25 cellular contexts compared by ENCODE assay signal in genomic region chr22:20256562-20257473, GRCh38. TPM values are rescaled to one million over a fixed set of nuclear protein-coding genes. Genes with fewer than 3 reads are reported as not detected.
DNase-seq lines count a peak whose midpoint lies in the region; ATAC-seq and TF ChIP-seq lines count a peak whose summit lies in the region.
"Had no signal": no experiment of that assay in that cellular context is flagged by ENCODE, and none has a peak within 500 bp of the region (broad histone marks: within the 10 kb centered on the region; RNA-seq: fewer than 3 reads in every experiment).

No MANE protein-coding gene starts in this region.

- no peak overlapping the region for H3K4ac ChIP-seq in H9 (ENCODE audit: low read depth, low read length)

- H3K36me3 Mint-ChIP-seq in brain: no peaks in the 10 kb centered on the region
- no peaks in the 10 kb centered on the region for H3K36me3 Mint-ChIP-seq in neural crest cell (ENCODE audit: low read depth)
- no peaks in the 10 kb centered on the region; a peak in 1 of 7 replicates for H3K36me3 Mint-ChIP-seq in H9 (ENCODE audit: insufficient read depth in 1 of 3, low read depth in 3 of 3)
- H3K36me3 Mint-ChIP-seq: CD14-positive monocyte; CD8-positive, alpha-beta memory T cell; T-cell had no signal

- H3K4me3 Mint-ChIP-seq in brain: no peak overlapping the region
- no peak overlapping the region for H3K4me3 Mint-ChIP-seq in neural crest cell
- no peak overlapping the region for H3K4me3 Mint-ChIP-seq in H9
- H3K4me3 Mint-ChIP-seq: CD14-positive monocyte; CD8-positive, alpha-beta memory T cell; HFFc6; T-cell had no signal

- no peak overlapping the region for H3K14ac ChIP-seq in H9 (ENCODE audit: insufficient read depth, low read length)

- H3T11ph ChIP-seq in H9 (ENCODE audit: low read length): no peak overlapping the region

- no CpG with 5 or more reads among the region's 18 CpGs for WGBS in H9 (ENCODE audit: extremely low coverage, insufficient read length, low lambda C conversion rate)

- H2BK20ac ChIP-seq in H9 (ENCODE audit: low read depth, low read length, poor library complexity, severe bottlenecking): no peak overlapping the region

- H3K4me1 ChIP-seq in BE2C (peaks cover 22% of the 10 kb centered on the region), H9 (ENCODE audit: insufficient read depth, low read length) (no peaks in the 10 kb centered on the region; the same call in 1 of the 2 replicates), vagina (no peaks in the 10 kb centered on the region)

- TF ChIP-seq CTCF in BE2C (IDR thresholded peaks at IDR 0.05; ENCODE audit: low read depth, low read length) (no peak), brain (conservative IDR thresholded peaks at IDR 0.05) (no peak), neural crest cell (conservative IDR thresholded peaks at IDR 0.05) (no peak), H9 (conservative IDR thresholded peaks at IDR 0.05) (no peak), vagina (IDR thresholded peaks at IDR 0.05) (no peak)

- intact Hi-C loops in vagina (cut with DNase I): no loop called here

- H2AK5ac ChIP-seq in H9 (ENCODE audit: insufficient read length, low read length): no peak overlapping the region

- H3K36me3 ChIP-seq in BE2C (no peaks in the 10 kb centered on the region), vagina (no peaks in the 10 kb centered on the region)
- H3K36me3 ChIP-seq: MG63 had no signal

- no peak overlapping the region for H2BK120ac ChIP-seq in H9 (ENCODE audit: low read depth, low read length, poor library complexity, severe bottlenecking)

- no peak overlapping the region for H4K8ac ChIP-seq in H9 (replicated peaks; ENCODE audit: insufficient read length, low read depth, low read length)

- no peaks in the 10 kb centered on the region for H3K23me2 ChIP-seq in H9 (ENCODE audit: insufficient read length, low read depth, low read length, poor library complexity, severe bottlenecking)

- no peak overlapping the region for H2BK5ac ChIP-seq in H9 (ENCODE audit: insufficient read length, low read length)

- H4K5ac ChIP-seq in H9 (ENCODE audit: insufficient read length, low read depth, low read length): no peak overlapping the region

- no peak overlapping the region for H3K23ac ChIP-seq in H9 (ENCODE audit: insufficient read length, low read depth, low read length)

- peak overlapping the region in 4 of 5 experiments; percentile 35 to 84 (median 76) for H3K27ac Mint-ChIP-seq in brain
- peak overlapping the region; percentile 62 for H3K27ac Mint-ChIP-seq in neural crest cell (ENCODE audit: unreplicated experiment)
- no peak overlapping the region for H3K27ac Mint-ChIP-seq in H9
- H3K27ac Mint-ChIP-seq: CD14-positive monocyte, HFFc6, T-cell had no signal

- H3K4me2 ChIP-seq in H9 (ENCODE audit: insufficient read depth, insufficient read length, low read length): no peak overlapping the region

- H3K27me3 Mint-ChIP-seq in brain (no peaks in the 10 kb centered on the region), neural crest cell (ENCODE audit: low read depth) (no peaks in the 10 kb centered on the region), H9 (ENCODE audit: low read depth) (no peaks in the 10 kb centered on the region)
- H3K27me3 Mint-ChIP-seq: T-cell had no signal

- no peak overlapping the region for H2BK15ac ChIP-seq in H9 (ENCODE audit: low read depth, low read length)

- TF ChIP-seq POLR2A in vagina (IDR thresholded peaks at IDR 0.05): no peak

- H4K91ac ChIP-seq in H9 (ENCODE audit: insufficient read length, low read depth, low read length): no peak overlapping the region

- in situ Hi-C loops in G401 (cut with HindIII; ENCODE audit: low sequenced_read_pairs): no loop called here

- no peaks in the 10 kb centered on the region for H3K79me1 ChIP-seq in H9 (ENCODE audit: insufficient read depth, low read depth, low read length, poor library complexity, severe bottlenecking)

- H3K4me3 ChIP-seq in BE2C (ENCODE audit: low read depth, low read length): no peak overlapping the region
- no peak overlapping the region for H3K4me3 ChIP-seq in vagina
- H3K4me3 ChIP-seq: MG63 had no signal

- H3K27ac ChIP-seq in H9 (ENCODE audit: insufficient read length, low read depth, low read length) (no peak overlapping the region), vagina (no peak overlapping the region)

- no peak overlapping the region for H2AFZ ChIP-seq in H9 (ENCODE audit: low read length)

- no peak overlapping the region for H3K9ac ChIP-seq in H9 (ENCODE audit: extremely low read depth, insufficient read length, low read length)

- H2BK12ac ChIP-seq in H9 (ENCODE audit: insufficient read length, low read depth, low read length): no peak overlapping the region

- H3K4me1 Mint-ChIP-seq in brain: peaks cover 33% of the 10 kb centered on the region
- peaks cover 6% of the 10 kb centered on the region for H3K4me1 Mint-ChIP-seq in neural crest cell
- H3K4me1 Mint-ChIP-seq in H9: peaks cover 0 to 8% of the 10 kb centered on the region in 2 experiments; a peak in 1 of 4 replicates

- no peak overlapping the region for H3K18ac ChIP-seq in H9 (ENCODE audit: insufficient read length, low read depth, low read length)

- no peak overlapping the region for H3K56ac ChIP-seq in H9 (ENCODE audit: insufficient read length, low read depth, low read length)

- ATAC-seq in GM21528 (IDR thresholded peaks at IDR 0.05; ENCODE audit: low FRiP score, unreplicated experiment) (no peak), GM18858 (IDR thresholded peaks at IDR 0.05; ENCODE audit: unreplicated experiment) (no peak)
- ATAC-seq: PC-3, T-cell had no signal

- no peaks in the 10 kb centered on the region; the same call in 1 of the 2 replicates for H3K79me2 ChIP-seq in H9 (ENCODE audit: insufficient read depth, low read length)

- no peaks in the 10 kb centered on the region for H4K20me1 ChIP-seq in H9 (ENCODE audit: control insufficient read depth, insufficient read depth, insufficient read length)

- H3K9me3 Mint-ChIP-seq in brain: no peaks in the 10 kb centered on the region
- H3K9me3 Mint-ChIP-seq in neural crest cell: no peaks in the 10 kb centered on the region
- H3K9me3 Mint-ChIP-seq in H9: no peaks in the 10 kb centered on the region
- H3K9me3 Mint-ChIP-seq: CD14-positive monocyte; CD8-positive, alpha-beta memory T cell; HFFc6; T-cell had no signal

- DNase-seq in BE2C (peak; percentile 67), G401 (ENCODE audit: low spot score) (peak; percentile 46), neural crest cell (ENCODE audit: low read depth, low spot score) (no peak), H9 (no peak), vagina (ENCODE audit: extremely low spot score in 2 of 2) (no peak)
- DNase-seq: AML-193; CD8-positive, alpha-beta memory T cell; DMS153; DND-41; HFFc6; KG1; MG63; NCI-H1105 treated with DMSO at 0.1 percent for 48 hours; NCI-H146; NCI-H1930; NCI-H2107; NCI-H524 treated with DMSO at 0.1 percent for 48 hours; NCI-H774; NK-92 treated with Interleukin-12 subunit alpha and Interleukin-12 subunit beta, amount 100 ng/mL, for 24 hours; PC-3; T-cell had no signal

- H3K9me3 ChIP-seq in BE2C (no peaks in the 10 kb centered on the region), H9 (ENCODE audit: control insufficient read depth, low read depth, low read length) (no peaks in the 10 kb centered on the region), vagina (no peaks in the 10 kb centered on the region)
- H3K9me3 ChIP-seq: MG63 had no signal

- H3K27me3 ChIP-seq in BE2C (no peaks in the 10 kb centered on the region), H9 (ENCODE audit: insufficient read depth, low read length) (no peaks in the 10 kb centered on the region), vagina (no peaks in the 10 kb centered on the region)
- H3K27me3 ChIP-seq: MG63 had no signal

RNA-seq across cellular contexts. Expression of gene RTN4R, which starts 11.3 kb away (rescaled TPM):
- 68.7 TPM for polyA plus RNA-seq in BE2C (2012; ENCODE audit: insufficient read depth, insufficient read length, low read depth)
- 39.2 and 50.4 TPM in 2 replicates for total RNA-seq in G401 (2014; rRNA removed; shearing (Covaris generic))
- polyA plus RNA-seq in brain (ENCODE audit: insufficient read depth, low read depth, low replicate concordance): 21.3 TPM
- total RNA-seq in neural crest cell (17.9 and 19.0 TPM in 2 replicates), H9 (2021) (18.3 and 19.0 TPM in 2 replicates), vagina (4.2 TPM)
- polyA plus RNA-seq: CD14-positive monocyte had no signal

Comparison
In these comparisons a context has a peak if more than half of its experiments do, and no peak if none do; other contexts are left out.
1. DNase-seq: peak in BE2C (single experiment) and G401 (single experiment); none in neural crest cell (single experiment), H9 (single experiment) and vagina (0 of 2).
2. H3K27ac Mint-ChIP-seq: peak in brain (4 of 5) and neural crest cell (single experiment); none in H9 (0 of 3).